In genomic region chrX:107288676-107289075, GRCh38 we compare ENCODE assay signal across 20 cellular contexts.
"Had no signal": no experiment of that assay in that cellular context is flagged by ENCODE, and none has a peak within 500 bp of the region (broad histone marks: within the 10 kb centered on the region; RNA-seq: fewer than 3 reads in every experiment).

No MANE protein-coding gene starts in this region.

- FAIRE-seq: keratinocyte, pancreas had no signal

- ATAC-seq: mucosa of descending colon; naive thymus-derived CD4-positive, alpha-beta T cell; natural killer cell treated with Interleukin-12 subunit alpha and Interleukin-12 subunit beta and Interleukin-15 and Interleukin-18, amount 100 ng/mL, for 72 hours; pancreas; right lobe of liver; stimulated activated memory B cell treated with anti-CD40 and anti-IgM and Interleukin-4, amounts not matched to agents 10 μg/mL and 1 μg/mL and 100 μg/mL, for 72 hours; stimulated activated naive CD8-positive, alpha-beta T cell treated with anti-CD3 and anti-CD28 coated beads, Interleukin-15, amount 100 ng/mL, for 72 hours had no signal

- DNase-seq: kidney glomerular epithelial cell; left ventricle myocardium inferior; midbrain; mucosa of descending colon; naive thymus-derived CD4-positive, alpha-beta T cell; nucleus accumbens; pancreas; posterior cingulate gyrus; right lobe of liver; stimulated activated CD4-positive, alpha-beta T cell treated with anti-CD3 and anti-CD28 coated beads, Interleukin-1b, Interleukin-23, amount 100 ng/mL, for 48 hours; stimulated activated CD4-positive, alpha-beta T cell treated with anti-CD3 and anti-CD28 coated beads, Interleukin-2, amount 100 ng/mL, for 48 hours; stimulated activated CD4-positive, alpha-beta T cell treated with anti-CD3 and anti-CD28 coated beads, Interleukin-4, amount 100 ng/mL, for 4 hours; stimulated activated CD8-positive, alpha-beta memory T cell treated with anti-CD3 and anti-CD28 coated beads, Interleukin-4, amount 100 ng/mL, for 48 hours; stimulated activated naive CD4-positive, alpha-beta T cell treated with Interleukin-2 at 50 U/mL for 16 hours; stimulated activated naive CD8-positive, alpha-beta T cell treated with anti-CD3 and anti-CD28 coated beads, Interleukin-15, amount 100 ng/mL, for 72 hours; substantia nigra; uterus had no signal
